ENCODE assay signal across 8 cellular contexts in the genomic region with DNA sequence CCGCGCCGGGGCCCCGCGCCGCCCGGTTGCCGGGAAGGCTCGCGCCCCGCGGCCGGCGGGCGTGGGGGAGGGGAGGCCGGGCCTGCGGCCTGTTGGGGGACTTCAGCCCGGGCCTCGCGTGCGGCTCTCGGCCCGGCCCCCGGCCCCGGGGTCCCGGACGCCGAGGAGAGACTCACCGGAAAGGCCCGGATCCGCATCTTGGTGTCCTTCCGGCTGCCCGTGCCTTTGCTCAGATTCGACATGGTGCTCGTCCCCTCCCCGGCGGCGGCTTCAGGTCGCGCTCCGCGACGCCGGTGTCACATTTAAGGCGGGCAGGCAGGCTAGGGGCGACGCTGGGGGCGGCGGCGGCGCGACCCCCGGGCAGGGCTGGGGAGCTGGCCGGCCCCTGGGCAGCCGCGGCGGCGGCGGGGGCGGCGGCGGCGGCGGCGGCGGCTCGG. TPM values are rescaled to one million over a fixed set of nuclear protein-coding genes. Genes with fewer than 3 reads are reported as not detected.
DNase-seq lines count a peak whose midpoint lies in the region; ATAC-seq and TF ChIP-seq lines count a peak whose summit lies in the region.

No MANE protein-coding gene starts in this region.

- ATAC-seq in HG02571 (IDR thresholded peaks at IDR 0.05; ENCODE audit: unreplicated experiment) = peak; percentile 24
- peak; percentile 21 for ATAC-seq in naive thymus-derived CD4-positive, alpha-beta T cell

- peak overlapping the region; percentile 74 to 78 for H3K9ac ChIP-seq in stomach smooth muscle (ENCODE audit: low read length in 2 of 2)

- H3K27me3 Mint-ChIP-seq in naive thymus-derived CD4-positive, alpha-beta T cell = no peaks in the 10 kb centered on the region

- H3K9me3 ChIP-seq in naive thymus-derived CD4-positive, alpha-beta T cell (ENCODE audit: control insufficient read depth in 2 of 3, low read length in 3 of 3) = no peaks in the 10 kb centered on the region
- no peaks in the 10 kb centered on the region for H3K9me3 ChIP-seq in stomach smooth muscle (ENCODE audit: control insufficient read depth in 2 of 2, low read length in 2 of 2)

- no peak for TF ChIP-seq CTCF in epithelial cell of esophagus (IDR thresholded peaks at IDR 0.05; ENCODE audit: insufficient read depth, low read depth, low read length, missing control alignments)

- peaks cover 15 to 57% (median 52%) of the 10 kb centered on the region in 7 donors for H3K4me1 Mint-ChIP-seq in naive thymus-derived CD4-positive, alpha-beta T cell

- POLR2A ChIA-PET in naive thymus-derived CD4-positive, alpha-beta T cell (lab: Charles Lee) = interaction anchor here (0.7 to 2.0 kb wide), 9 partner anchors 9 to 109 kb away, joined by 3 to 7 read pairs (median 4); no protein-coding TSS in a partner anchor

- peak overlapping the region; percentile 79 to 95 (median 92) for H3K27ac Mint-ChIP-seq in naive thymus-derived CD4-positive, alpha-beta T cell

- CTCF ChIA-PET in naive thymus-derived CD4-positive, alpha-beta T cell (lab: Charles Lee) = no interaction called here

- H3K27me3 ChIP-seq in naive thymus-derived CD4-positive, alpha-beta T cell (ENCODE audit: control insufficient read depth in 2 of 2, insufficient read depth in 2 of 2, low read length in 2 of 2) = no peaks in the 10 kb centered on the region
- H3K27me3 ChIP-seq in stomach smooth muscle (ENCODE audit: control insufficient read depth in 1 of 2, insufficient read depth in 2 of 2, low read length in 2 of 2) = no peaks in the 10 kb centered on the region

- H3K4me3 ChIP-seq in epithelial cell of esophagus (ENCODE audit: low read length) (peak overlapping the region; percentile 84), stomach smooth muscle (ENCODE audit: low read length in 2 of 2) (peak overlapping the region; percentile 50 to 92)
- peak overlapping the region; percentile 50 for H3K4me3 ChIP-seq in naive thymus-derived CD4-positive, alpha-beta T cell (ENCODE audit: low read length)

- no peaks in the 10 kb centered on the region for H3K36me3 ChIP-seq in naive thymus-derived CD4-positive, alpha-beta T cell (ENCODE audit: control insufficient read depth in 2 of 3, insufficient read depth in 3 of 3, low read length in 3 of 3)
- no peaks in the 10 kb centered on the region for H3K36me3 ChIP-seq in stomach smooth muscle (ENCODE audit: control insufficient read depth in 2 of 2, insufficient read depth in 2 of 2, low read length in 2 of 2)

- H3K36me3 Mint-ChIP-seq in naive thymus-derived CD4-positive, alpha-beta T cell = peaks cover 0 to 12% (median 5%) of the 10 kb centered on the region in 5 donors

- H3K4me3 Mint-ChIP-seq in naive thymus-derived CD4-positive, alpha-beta T cell = peak overlapping the region; percentile 84 to 98 (median 90)

- DNase-seq in NCI-H2227 (lab: John Stamatoyannopoulos, UW; ENCODE audit: unreplicated experiment) (peak; percentile 67), NCI-H2227 treated with DMSO at 0.1 percent for 48 hours (lab: John Stamatoyannopoulos, UW) (no peak), NCI-H1092 (lab: John Stamatoyannopoulos, UW) (peak; percentile 5), epithelial cell of esophagus (ENCODE audit: low read depth) (peak; percentile 47)
- peak; percentile 59 for DNase-seq in activated CD8-positive, alpha-beta memory T cell treated with anti-CD3 and anti-CD28 coated beads, Interleukin-2, amount 50 U/mL, for 4 hours
- peak; percentile 52 to 66 (median 57) for DNase-seq in naive thymus-derived CD4-positive, alpha-beta T cell

- H3K27ac ChIP-seq in naive thymus-derived CD4-positive, alpha-beta T cell (ENCODE audit: low read depth, low read length) = peak overlapping the region; percentile 92
- H3K27ac ChIP-seq in stomach smooth muscle (ENCODE audit: low read length) = peak overlapping the region; percentile 50

- intact Hi-C loops in naive thymus-derived CD4-positive, alpha-beta T cell (cut with micrococcal nuclease) = loop anchor here (1.0 to 10.0 kb wide), 21 partner anchors 8 to 1928 kb away; a partner anchor contains a TSS

- H3K9me3 Mint-ChIP-seq in naive thymus-derived CD4-positive, alpha-beta T cell = peaks cover 0 to 2% (median 0%) of the 10 kb centered on the region in 11 donors

- peaks cover 28 to 35% of the 10 kb centered on the region in 2 donors for H3K4me1 ChIP-seq in naive thymus-derived CD4-positive, alpha-beta T cell (ENCODE audit: control insufficient read depth in 2 of 2, insufficient read depth in 2 of 2, low read length in 2 of 2)
- H3K4me1 ChIP-seq in stomach smooth muscle (ENCODE audit: control insufficient read depth, insufficient read depth, low read length) = peaks cover 10% of the 10 kb centered on the region

RNA-seq across cellular contexts. Expression of a gene that starts 0.4 kb away (rescaled TPM):
- 10 to 100 TPM; 70.5 to 97.0 (median 87.8) TPM for total RNA-seq in naive thymus-derived CD4-positive, alpha-beta T cell
- polyA plus RNA-seq in naive thymus-derived CD4-positive, alpha-beta T cell = 10 to 100 TPM; 21.4 to 38.2 TPM
